In genomic region chr1:227544677-227545076, GRCh38 we compare ENCODE assay signal across 21 cellular contexts.
"Had no signal": no experiment of that assay in that cellular context is flagged by ENCODE, and none has a peak within 500 bp of the region (broad histone marks: within the 10 kb centered on the region; RNA-seq: fewer than 3 reads in every experiment).

No MANE protein-coding gene starts in this region.

- H3K9me3 ChIP-seq: prostate gland, right lobe of liver, tibial artery, upper lobe of left lung, uterus had no signal

- H3K36me3 ChIP-seq: prostate gland, right lobe of liver, tibial artery, upper lobe of left lung, uterus had no signal

- DNase-seq: endodermal cell; erythroblast; foreskin keratinocyte; left ventricle myocardium superior; mesenchymal stem cell; naive thymus-derived CD4-positive, alpha-beta T cell; nucleus accumbens; right lobe of liver; stimulated activated CD4-positive, alpha-beta T cell treated with anti-CD3 and anti-CD28 coated beads, Interleukin-15, amount 100 ng/mL, for 24 hours; stimulated activated CD4-positive, alpha-beta T cell treated with anti-CD3 and anti-CD28 coated beads, Interleukin-1b, Interleukin-23, amount 100 ng/mL, for 48 hours; stimulated activated CD4-positive, alpha-beta T cell treated with anti-CD3 and anti-CD28 coated beads, Interleukin-4, amount 100 ng/mL, for 24 hours; tibial artery; uterus had no signal

- H3K4me1 ChIP-seq: foreskin keratinocyte, parathyroid adenoma, right lobe of liver had no signal

- H3K4me3 ChIP-seq: hepatocyte, lung, prostate gland, right lobe of liver, tibial artery, upper lobe of left lung, uterus had no signal

- H3K27me3 ChIP-seq: hepatocyte, right lobe of liver, tibial artery, upper lobe of left lung, uterus had no signal

- FAIRE-seq: endothelial cell of umbilical vein had no signal

- ATAC-seq: foreskin keratinocyte; left colon; left ventricle myocardium superior; naive thymus-derived CD4-positive, alpha-beta T cell; right lobe of liver; stimulated activated memory B cell treated with anti-CD40 and anti-IgM and Interleukin-4, amounts not matched to agents 10 μg/mL and 1 μg/mL and 100 μg/mL, for 72 hours had no signal

- H3K27ac ChIP-seq: foreskin keratinocyte, hepatocyte, parathyroid adenoma, prostate gland, right lobe of liver, tibial artery, upper lobe of left lung, uterus had no signal
